9 cellular contexts compared by ENCODE assay signal in genomic region chr19:12983091-12983490, GRCh38. TPM values are rescaled to one million over a fixed set of nuclear protein-coding genes. Genes with fewer than 3 reads are reported as not detected.
DNase-seq lines count a peak whose midpoint lies in the region; ATAC-seq and TF ChIP-seq lines count a peak whose summit lies in the region.
"Had no signal": no experiment of that assay in that cellular context is flagged by ENCODE, and none has a peak within 500 bp of the region (broad histone marks: within the 10 kb centered on the region; RNA-seq: fewer than 3 reads in every experiment).

No MANE protein-coding gene starts in this region.

- H3K27me3 ChIP-seq in GM23338 (ENCODE audit: insufficient read depth): peaks cover 39% of the 10 kb centered on the region
- peaks cover 0 to 63% (median 43%) of the 10 kb centered on the region in 3 experiments for H3K27me3 ChIP-seq in neuronal stem cell (ENCODE audit: control insufficient read depth in 3 of 3, insufficient read depth in 3 of 3, low read depth in 1 of 3, low read length in 3 of 3)

- no peak overlapping the region for H4K8ac ChIP-seq in neuronal stem cell (ENCODE audit: low read depth, low read length)

- H3K4me2 ChIP-seq in GM23338 (peak overlapping the region; percentile 71), neuronal stem cell (ENCODE audit: insufficient read depth, low read length, poor library complexity, severe bottlenecking) (peak overlapping the region; percentile 45)

- no peak overlapping the region for H3K4ac ChIP-seq in neuronal stem cell (ENCODE audit: low read length)

- peak overlapping the region; percentile 88 for H2AK5ac ChIP-seq in neuronal stem cell (ENCODE audit: low read depth, low read length)

- H3K36me3 Mint-ChIP-seq in GM23338 (ENCODE audit: low read depth): no peaks in the 10 kb centered on the region

- H3K9ac ChIP-seq in neuronal stem cell (ENCODE audit: low read depth, low read length, poor library complexity): no peak overlapping the region

- H3K79me1 ChIP-seq in neuronal stem cell (ENCODE audit: low read depth, low read length): no peaks in the 10 kb centered on the region

- H4K91ac ChIP-seq in neuronal stem cell (ENCODE audit: low read depth, low read length, poor library complexity): no peak overlapping the region

- H3K36me3 ChIP-seq in GM23338 (ENCODE audit: insufficient read depth): no peaks in the 10 kb centered on the region
- H3K36me3 ChIP-seq in neuronal stem cell (replicated peaks in 1 of 2; ENCODE audit: control insufficient read depth in 2 of 2, insufficient read depth in 2 of 2, low read length in 2 of 2): no peaks in the 10 kb centered on the region

- no peak overlapping the region for H3K23ac ChIP-seq in neuronal stem cell (ENCODE audit: low read depth, low read length, poor library complexity)

- DNase-seq in GM23338 (ENCODE audit: low spot score): no peak
- DNase-seq in neuronal stem cell (ENCODE audit: low spot score): no peak
- DNase-seq in SKM-1 (lab: John Stamatoyannopoulos, UW; ENCODE audit: unreplicated experiment): no peak
- no peak for DNase-seq in A172 (ENCODE audit: low spot score)
- DNase-seq in NCI-H510A treated with DMSO at 0.1 percent for 48 hours (lab: John Stamatoyannopoulos, UW): no peak
- DNase-seq: NCI-H524 treated with DMSO at 0.1 percent for 48 hours had no signal

- H3K14ac ChIP-seq in neuronal stem cell (ENCODE audit: low read length): no peak overlapping the region

- no peak for TF ChIP-seq CTCF in GM23338 (conservative IDR thresholded peaks at IDR 0.05; ENCODE audit: low read depth in 2 of 2)

- no peaks in the 10 kb centered on the region for H4K20me1 ChIP-seq in GM23338 (replicated peaks; ENCODE audit: insufficient read depth)

- H2BK120ac ChIP-seq in neuronal stem cell (ENCODE audit: low read depth, low read length): no peak overlapping the region

- peaks cover 0 to 7% of the 10 kb centered on the region in 2 donors for H3K9me3 ChIP-seq in neuronal stem cell (replicated peaks in 1 of 2; ENCODE audit: control insufficient read depth in 2 of 2, insufficient read depth in 1 of 2, low read depth in 1 of 2, low read length in 2 of 2)

- no peaks in the 10 kb centered on the region for H3K9me3 Mint-ChIP-seq in GM23338

- no peak for ATAC-seq in GM23338

- no CpG with 5 or more reads among the region's 10 CpGs for WGBS in neuronal stem cell (ENCODE audit: extremely low coverage in 2 of 2, insufficient read length in 2 of 2, insufficient replicate concordance in 1 of 2), 2 donors

- no peak overlapping the region for H3K27ac Mint-ChIP-seq in GM23338

- H3K4me3 ChIP-seq in GM23338 (peak overlapping the region; percentile 56), neuronal stem cell (ENCODE audit: low read length in 2 of 2) (no peak overlapping the region)

- H3F3A ChIP-seq in GM23338 (replicated peaks; ENCODE audit: low read depth): peaks cover 13% of the 10 kb centered on the region; the same call in 1 of the 2 replicates

- no peak overlapping the region for H2BK5ac ChIP-seq in neuronal stem cell (ENCODE audit: low read length)

- H3K4me1 ChIP-seq in GM23338 (ENCODE audit: insufficient read depth) (no peaks in the 10 kb centered on the region; the same call in 1 of the 2 replicates), neuronal stem cell (ENCODE audit: control insufficient read depth in 2 of 2, insufficient read depth in 1 of 2, low read depth in 1 of 2, low read length in 2 of 2) (peaks cover 3 to 15% of the 10 kb centered on the region in 2 donors)

- no peak overlapping the region for H2BK12ac ChIP-seq in neuronal stem cell (ENCODE audit: low read length)

- no peak overlapping the region for H2BK15ac ChIP-seq in neuronal stem cell (ENCODE audit: low read length)

- H3K4me1 Mint-ChIP-seq in GM23338: peaks cover 9% of the 10 kb centered on the region

- H3K27me3 Mint-ChIP-seq in GM23338 (ENCODE audit: insufficient read depth, low read depth, poor library complexity): peaks cover 22% of the 10 kb centered on the region

- no peaks in the 10 kb centered on the region for H3K79me2 ChIP-seq in GM23338 (replicated peaks; ENCODE audit: insufficient read depth)

- H2AFZ ChIP-seq in GM23338: peak overlapping the region; percentile 91
- peak overlapping the region; percentile 63 for H2AFZ ChIP-seq in neuronal stem cell (ENCODE audit: low read length)

- no peaks in the 10 kb centered on the region for H3K9me2 ChIP-seq in GM23338 (ENCODE audit: insufficient read depth)

- no peak overlapping the region for H3K4me3 Mint-ChIP-seq in GM23338

- H3K18ac ChIP-seq in neuronal stem cell (ENCODE audit: low read length): peak overlapping the region; percentile 38

- no peak overlapping the region for H3K27ac ChIP-seq in GM23338 (ENCODE audit: low read depth)
- H3K27ac ChIP-seq in angular gyrus (ENCODE audit: low read depth, low read length): peak overlapping the region; percentile 95
- H3K27ac ChIP-seq in neuronal stem cell (replicated peaks; ENCODE audit: low read length): no peak overlapping the region

TF ChIP-seq in GM23338, 12 proteins besides CTCF, POLR2A, EP300 and RAD21 (continues in another document):
- TF ChIP-seq, protein P1, sequence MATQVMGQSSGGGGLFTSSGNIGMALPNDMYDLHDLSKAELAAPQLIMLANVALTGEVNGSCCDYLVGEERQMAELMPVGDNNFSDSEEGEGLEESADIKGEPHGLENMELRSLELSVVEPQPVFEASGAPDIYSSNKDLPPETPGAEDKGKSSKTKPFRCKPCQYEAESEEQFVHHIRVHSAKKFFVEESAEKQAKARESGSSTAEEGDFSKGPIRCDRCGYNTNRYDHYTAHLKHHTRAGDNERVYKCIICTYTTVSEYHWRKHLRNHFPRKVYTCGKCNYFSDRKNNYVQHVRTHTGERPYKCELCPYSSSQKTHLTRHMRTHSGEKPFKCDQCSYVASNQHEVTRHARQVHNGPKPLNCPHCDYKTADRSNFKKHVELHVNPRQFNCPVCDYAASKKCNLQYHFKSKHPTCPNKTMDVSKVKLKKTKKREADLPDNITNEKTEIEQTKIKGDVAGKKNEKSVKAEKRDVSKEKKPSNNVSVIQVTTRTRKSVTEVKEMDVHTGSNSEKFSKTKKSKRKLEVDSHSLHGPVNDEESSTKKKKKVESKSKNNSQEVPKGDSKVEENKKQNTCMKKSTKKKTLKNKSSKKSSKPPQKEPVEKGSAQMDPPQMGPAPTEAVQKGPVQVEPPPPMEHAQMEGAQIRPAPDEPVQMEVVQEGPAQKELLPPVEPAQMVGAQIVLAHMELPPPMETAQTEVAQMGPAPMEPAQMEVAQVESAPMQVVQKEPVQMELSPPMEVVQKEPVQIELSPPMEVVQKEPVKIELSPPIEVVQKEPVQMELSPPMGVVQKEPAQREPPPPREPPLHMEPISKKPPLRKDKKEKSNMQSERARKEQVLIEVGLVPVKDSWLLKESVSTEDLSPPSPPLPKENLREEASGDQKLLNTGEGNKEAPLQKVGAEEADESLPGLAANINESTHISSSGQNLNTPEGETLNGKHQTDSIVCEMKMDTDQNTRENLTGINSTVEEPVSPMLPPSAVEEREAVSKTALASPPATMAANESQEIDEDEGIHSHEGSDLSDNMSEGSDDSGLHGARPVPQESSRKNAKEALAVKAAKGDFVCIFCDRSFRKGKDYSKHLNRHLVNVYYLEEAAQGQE (IDR thresholded peaks at IDR 0.05; ENCODE audit: unreplicated experiment): no peak

RNA-seq across cellular contexts. Expression of gene NFIX, which starts 12.2 kb away (rescaled TPM):
- 0.14 and 1.2 TPM in 2 replicates for total RNA-seq in GM23338 (2014; rRNA removed; shearing (Covaris generic))
- polyA plus RNA-seq in GM23338 (2016; fragmentation: Nextera tagmentation; extraction: Ambion mirVana): 0.06 and 0.31 TPM in 2 replicates
- polyA plus RNA-seq in neuronal stem cell (2013, experiment 1 of 2): 0.07 TPM
- 0.07 TPM for polyA plus RNA-seq in neuronal stem cell (2013, experiment 2 of 2)
- total RNA-seq in A172 (2014; rRNA removed; shearing (Covaris generic)): 17.0 and 25.7 TPM in 2 replicates

RNA-seq across cellular contexts. Expression of gene DAND5, which starts 13.7 kb away (rescaled TPM):
- 0.28 TPM in 1 of 2 replicates, not detected in the other for total RNA-seq in GM23338 (2014; rRNA removed; shearing (Covaris generic))
- 0.10 and 0.18 TPM in 2 replicates for polyA plus RNA-seq in GM23338 (2016; fragmentation: Nextera tagmentation; extraction: Ambion mirVana)
- 0.03 TPM for polyA plus RNA-seq in neuronal stem cell (2013, experiment 1 of 2)
- polyA plus RNA-seq in neuronal stem cell (2013, experiment 2 of 2): 0.03 TPM
- total RNA-seq in A172 (2014; rRNA removed; shearing (Covaris generic)): 0.10 and 0.36 TPM in 2 replicates
- total RNA-seq: G401 had no signal
- polyA plus RNA-seq: liver had no signal

RNA-seq across cellular contexts. Expression of gene GADD45GIP1, which starts 26.1 kb away (rescaled TPM):
- total RNA-seq in GM23338 (2014; rRNA removed; shearing (Covaris generic)): 46.5 and 63.9 TPM in 2 replicates
- polyA plus RNA-seq in GM23338 (2016; fragmentation: Nextera tagmentation; extraction: Ambion mirVana): 255 and 290 TPM in 2 replicates
- 34.0 TPM for polyA plus RNA-seq in neuronal stem cell (2013, experiment 1 of 2)
- polyA plus RNA-seq in neuronal stem cell (2013, experiment 2 of 2): 31.8 TPM
- 64.2 and 82.8 TPM in 2 replicates for total RNA-seq in A172 (2014; rRNA removed; shearing (Covaris generic))

RNA-seq across cellular contexts. Expression of gene RAD23A, which starts 37.4 kb away (rescaled TPM):
- 67.0 and 69.7 TPM in 2 replicates for total RNA-seq in GM23338 (2014; rRNA removed; shearing (Covaris generic))
- 121 and 127 TPM in 2 replicates for polyA plus RNA-seq in GM23338 (2016; fragmentation: Nextera tagmentation; extraction: Ambion mirVana)
- 115 TPM for polyA plus RNA-seq in neuronal stem cell (2013, experiment 1 of 2)
- polyA plus RNA-seq in neuronal stem cell (2013, experiment 2 of 2): 115 TPM
- total RNA-seq in A172 (2014; rRNA removed; shearing (Covaris generic)): 180 and 185 TPM in 2 replicates

RNA-seq across cellular contexts. Expression of gene CALR, which starts 44.7 kb away (rescaled TPM):
- total RNA-seq in GM23338 (2014; rRNA removed; shearing (Covaris generic)): 724 and 760 TPM in 2 replicates
- polyA plus RNA-seq in GM23338 (2016; fragmentation: Nextera tagmentation; extraction: Ambion mirVana): 1,131 and 1,182 TPM in 2 replicates
- polyA plus RNA-seq in neuronal stem cell (2013, experiment 1 of 2): 336 TPM
- polyA plus RNA-seq in neuronal stem cell (2013, experiment 2 of 2): 330 TPM
- total RNA-seq in A172 (2014; rRNA removed; shearing (Covaris generic)): 1,790 and 1,863 TPM in 2 replicates
